ENCODE assay signal across 32 cellular contexts in the genomic region with DNA sequence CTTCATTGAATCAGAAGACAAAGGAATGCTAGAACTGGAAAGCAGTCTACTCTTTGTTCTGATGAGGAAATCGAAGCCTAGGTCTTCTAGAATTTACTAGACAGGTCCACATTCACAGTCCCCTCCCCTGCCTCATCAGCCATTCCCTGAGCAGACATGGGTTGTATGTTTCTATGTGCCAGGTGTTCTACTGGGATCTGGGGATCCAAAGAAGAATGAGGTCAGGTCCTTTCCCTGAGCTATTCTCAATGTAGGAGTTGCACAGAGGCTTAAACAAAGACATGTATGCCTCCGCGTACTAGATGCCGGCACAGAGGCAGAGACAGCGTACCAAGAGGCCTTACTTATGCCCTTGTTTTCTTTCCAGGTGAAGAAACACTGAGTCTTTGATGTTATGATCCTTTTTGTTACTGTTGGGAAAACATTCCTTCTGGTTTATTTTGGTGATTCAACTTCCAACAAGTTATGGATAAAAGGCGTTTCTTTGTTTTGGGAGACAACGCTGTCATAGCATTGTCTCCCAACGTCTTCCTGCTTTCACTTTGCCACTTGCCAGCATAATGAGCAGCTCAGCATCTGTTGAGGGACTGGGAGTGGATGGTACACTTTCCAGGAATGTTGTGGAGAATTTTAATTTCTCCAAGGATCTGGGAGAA.
A peak's percentile ranks its signal among the peaks of the same experiment; 100 is the strongest.
DNase-seq lines count a peak whose midpoint lies in the region; ATAC-seq and TF ChIP-seq lines count a peak whose summit lies in the region.
"Had no signal": no experiment of that assay in that cellular context is flagged by ENCODE, and none has a peak within 500 bp of the region (broad histone marks: within the 10 kb centered on the region; RNA-seq: fewer than 3 reads in every experiment).

No MANE protein-coding gene starts in this region.

- POLR2A ChIA-PET in GM10248 (lab: Yijun Ruan, JAX), result no interaction called here

- DNase-seq in A172 (ENCODE audit: low spot score), result peak; percentile 9
- peak; percentile 43 for DNase-seq in EH (ENCODE audit: low read depth)
- peak; percentile 11 for DNase-seq in RPMI7951 (ENCODE audit: low read depth)
- peak; percentile 64 for DNase-seq in left lobe of liver (ENCODE audit: low spot score)
- DNase-seq in superior temporal gyrus (ENCODE audit: extremely low spot score), result no peak
- no peak for DNase-seq in GM10248 (ENCODE audit: extremely low spot score)
- DNase-seq: ACHN; activated B cell treated with CpG ODN at 0.5 μM for 24 hours; activated CD4-positive, alpha-beta T cell treated with anti-CD3 and anti-CD28 coated beads, Interleukin-2, amount 50 U/mL, for 1 hour; activated CD8-positive, alpha-beta memory T cell treated with anti-CD3 and anti-CD28 coated beads, Interleukin-2, amount 10 ng/mL, durations not matched to agents 7 days and 5 days; activated naive CD4-positive, alpha-beta T cell treated with Interleukin-2 at 50 U/mL for 16 hours; adrenal gland; brain microvascular endothelial cell; DMS53; effector memory CD4-positive, alpha-beta T cell; foreskin keratinocyte; HCEC 1CT; Karpas-422; NCI-H146; NCI-H2171 treated with DMSO at 0.1 percent for 48 hours; NCI-H526; NK-92 treated with Interleukin-12 subunit alpha and Interleukin-12 subunit beta, amount 100 ng/mL, for 24 hours; PC-9; Right ventricle myocardium superior; stimulated activated CD4-positive, alpha-beta T cell treated with anti-CD3 and anti-CD28 coated beads, Interleukin-4, amount 100 ng/mL, for 4 hours; substantia nigra; SW 1271 had no signal

- ATAC-seq in left lobe of liver (peak; percentile 4), HG02759 (IDR thresholded peaks at IDR 0.05; ENCODE audit: unreplicated experiment) (no peak), HG03097 (IDR thresholded peaks at IDR 0.05; ENCODE audit: low FRiP score, unreplicated experiment) (no peak)
- ATAC-seq: activated CD8-positive, alpha-beta memory T cell treated with anti-CD3 and anti-CD28 coated beads, Interleukin-2, amount 10 ng/mL, durations not matched to agents 7 days and 5 days; natural killer cell treated with Interleukin-12 subunit alpha and Interleukin-12 subunit beta and Interleukin-15 and Interleukin-18, amount 100 ng/mL, for 72 hours; sciatic nerve; stimulated activated memory B cell treated with anti-CD40 and anti-IgM and Interleukin-4, amounts not matched to agents 10 μg/mL and 1 μg/mL and 100 μg/mL, for 72 hours had no signal

- TF ChIP-seq CTCF in GM10248 (IDR thresholded peaks at IDR 0.05; ENCODE audit: control extremely low read depth, extremely low read depth, low read depth, missing control alignments), result no peak

- CTCF ChIA-PET in GM10248 (lab: Yijun Ruan, JAX), result interaction anchor here (5.2 kb wide), 1 partner anchor 309 kb away, joined by 15 read pairs; no protein-coding TSS in a partner anchor

Comparison
In these comparisons a context has a peak if more than half of its experiments do, and no peak if none do; other contexts are left out.
1. DNase-seq: peak in A172 (single experiment), EH (single experiment), RPMI7951 (single experiment) and left lobe of liver (single experiment); none in superior temporal gyrus (single experiment) and GM10248 (single experiment).